Comparison of ENCODE assay signal across 15 cellular contexts in genomic region chr9:130659699-130660248, GRCh38. TPM values are rescaled to one million over a fixed set of nuclear protein-coding genes. Genes with fewer than 3 reads are reported as not detected.
DNase-seq lines count a peak whose midpoint lies in the region; ATAC-seq, FAIRE-seq and TF ChIP-seq lines count a peak whose summit lies in the region.
"Had no signal": no experiment of that assay in that cellular context is flagged by ENCODE, and none has a peak within 500 bp of the region (broad histone marks: within the 10 kb centered on the region; RNA-seq: fewer than 3 reads in every experiment).

No MANE protein-coding gene starts in this region.

- ATAC-seq in activated naive CD8-positive, alpha-beta T cell treated with anti-CD3 and anti-CD28 coated beads, Interleukin-2, amount 10 ng/mL, durations not matched to agents 7 days and 5 days (ENCODE audit: low read depth): no peak
- no peak for ATAC-seq in HG02840 (IDR thresholded peaks at IDR 0.05; ENCODE audit: low FRiP score, unreplicated experiment)
- ATAC-seq: activated CD8-positive, alpha-beta T cell treated with anti-CD3 and anti-CD28 coated beads, Interleukin-2, amount 10 ng/mL, durations not matched to agents 7 days and 5 days had no signal

- peak; percentile 71 for DNase-seq in DMS 273 (lab: John Stamatoyannopoulos, UW; ENCODE audit: unreplicated experiment)
- DNase-seq in DMS 273 treated with DMSO at 0.1 percent for 48 hours (lab: John Stamatoyannopoulos, UW): no peak
- DNase-seq in Daoy (ENCODE audit: low read depth): peak; percentile 36
- no peak for DNase-seq in activated naive CD8-positive, alpha-beta T cell treated with anti-CD3 and anti-CD28 coated beads, Interleukin-2, amount 10 ng/mL, durations not matched to agents 7 days and 5 days
- peak; percentile 42 for DNase-seq in nephron progenitor cell
- DNase-seq in NCI-H1436 treated with DMSO at 0.1 percent for 48 hours (lab: John Stamatoyannopoulos, UW): no peak
- no peak for DNase-seq in frontal cortex (ENCODE audit: low spot score in 2 of 2)
- DNase-seq: activated CD8-positive, alpha-beta T cell treated with anti-CD3 and anti-CD28 coated beads, Interleukin-2, amount 10 ng/mL, durations not matched to agents 7 days and 5 days; NCI-H146; stimulated activated CD4-positive, alpha-beta T cell treated with anti-CD3 and anti-CD28 coated beads, Interleukin-4, amount 100 ng/mL, for 24 hours had no signal

- no peaks in the 10 kb centered on the region for H3K9me3 Mint-ChIP-seq in activated naive CD8-positive, alpha-beta T cell treated with anti-CD3 and anti-CD28 coated beads, Interleukin-2, amount 10 ng/mL, durations not matched to agents 7 days and 5 days
- peaks cover 26% of the 10 kb centered on the region for H3K9me3 Mint-ChIP-seq in nephron progenitor cell

- no peaks in the 10 kb centered on the region for H3K36me3 Mint-ChIP-seq in activated naive CD8-positive, alpha-beta T cell treated with anti-CD3 and anti-CD28 coated beads, Interleukin-2, amount 10 ng/mL, durations not matched to agents 7 days and 5 days
- H3K36me3 Mint-ChIP-seq in nephron progenitor cell (ENCODE audit: low read depth): no peaks in the 10 kb centered on the region

- TF ChIP-seq CTCF in nephron progenitor cell (IDR thresholded peaks at IDR 0.05): no peak

- H3K4me3 Mint-ChIP-seq in activated naive CD8-positive, alpha-beta T cell treated with anti-CD3 and anti-CD28 coated beads, Interleukin-2, amount 10 ng/mL, durations not matched to agents 7 days and 5 days: peak overlapping the region; percentile 49
- peak overlapping the region; percentile 69 for H3K4me3 Mint-ChIP-seq in nephron progenitor cell
- H3K4me3 Mint-ChIP-seq: activated CD8-positive, alpha-beta T cell treated with anti-CD3 and anti-CD28 coated beads, Interleukin-2, amount 10 ng/mL, durations not matched to agents 7 days and 5 days had no signal

- no peak for FAIRE-seq in frontal cortex (lab: Jason Lieb, UNC)

- H3K27me3 Mint-ChIP-seq in activated naive CD8-positive, alpha-beta T cell treated with anti-CD3 and anti-CD28 coated beads, Interleukin-2, amount 10 ng/mL, durations not matched to agents 7 days and 5 days: peaks cover 74% of the 10 kb centered on the region
- peaks cover 100% of the 10 kb centered on the region for H3K27me3 Mint-ChIP-seq in nephron progenitor cell (ENCODE audit: low read depth, poor library complexity)

- POLR2A ChIA-PET in activated naive CD8-positive, alpha-beta T cell treated with anti-CD3 and anti-CD28 coated beads, Interleukin-2, amount 10 ng/mL, durations not matched to agents 7 days and 5 days (lab: Charles Lee): no interaction called here

- peaks cover 6% of the 10 kb centered on the region for H3K4me1 Mint-ChIP-seq in activated naive CD8-positive, alpha-beta T cell treated with anti-CD3 and anti-CD28 coated beads, Interleukin-2, amount 10 ng/mL, durations not matched to agents 7 days and 5 days
- H3K4me1 Mint-ChIP-seq in nephron progenitor cell: peaks cover 11% of the 10 kb centered on the region

- H3K27ac Mint-ChIP-seq in activated naive CD8-positive, alpha-beta T cell treated with anti-CD3 and anti-CD28 coated beads, Interleukin-2, amount 10 ng/mL, durations not matched to agents 7 days and 5 days: no peak overlapping the region
- H3K27ac Mint-ChIP-seq in nephron progenitor cell: no peak overlapping the region
- H3K27ac Mint-ChIP-seq: activated CD8-positive, alpha-beta T cell treated with anti-CD3 and anti-CD28 coated beads, Interleukin-2, amount 10 ng/mL, durations not matched to agents 7 days and 5 days had no signal

RNA-seq across cellular contexts. Expression of gene PRDM12, which starts 4.6 kb away (rescaled TPM):
- not detected in 2 replicates for total RNA-seq in Daoy (2014; rRNA removed; shearing (Covaris generic))
- total RNA-seq in activated naive CD8-positive, alpha-beta T cell treated with anti-CD3 and anti-CD28 coated beads, Interleukin-2, amount 10 ng/mL, durations not matched to agents 7 days and 5 days: under 1 TPM in 1 of 2 experiments, not detected in 1; 0.17 TPM
- 0.41 TPM for total RNA-seq in frontal cortex
- total RNA-seq: activated CD8-positive, alpha-beta T cell treated with anti-CD3 and anti-CD28 coated beads, Interleukin-2, amount 10 ng/mL, durations not matched to agents 7 days and 5 days; dermis microvascular lymphatic vessel endothelial cell; left lung; posterior vena cava; subcutaneous adipose tissue had no signal

RNA-seq across cellular contexts. Expression of gene EXOSC2, which starts 33.8 kb away (rescaled TPM):
- total RNA-seq in Daoy (2014; rRNA removed; shearing (Covaris generic)): 71.9 and 95.9 TPM in 2 replicates
- 10 to 100 TPM; 57.2 to 58.8 TPM for total RNA-seq in activated naive CD8-positive, alpha-beta T cell treated with anti-CD3 and anti-CD28 coated beads, Interleukin-2, amount 10 ng/mL, durations not matched to agents 7 days and 5 days
- 48.5 TPM for total RNA-seq in frontal cortex

Comparison
In these comparisons a context has a peak if more than half of its experiments do, and no peak if none do; other contexts are left out.
1. DNase-seq: peak in DMS 273 (single experiment), Daoy (single experiment) and nephron progenitor cell (single experiment); none in DMS 273 treated with DMSO at 0.1 percent for 48 hours (single experiment), activated naive CD8-positive, alpha-beta T cell treated with anti-CD3 and anti-CD28 coated beads, Interleukin-2, amount 10 ng/mL, durations not matched to agents 7 days and 5 days (single experiment), NCI-H1436 treated with DMSO at 0.1 percent for 48 hours (single experiment) and frontal cortex (0 of 2).